In genomic region chr15:75300026-75300425, GRCh38 we compare ENCODE assay signal across 17 cellular contexts. TPM values are rescaled to one million over a fixed set of nuclear protein-coding genes. Genes with fewer than 3 reads are reported as not detected.
"Had no signal": no experiment of that assay in that cellular context is flagged by ENCODE, and none has a peak within 500 bp of the region (broad histone marks: within the 10 kb centered on the region; RNA-seq: fewer than 3 reads in every experiment).

No MANE protein-coding gene starts in this region.

RNA-seq across cellular contexts. Expression of gene GOLGA6D, which starts 17.4 kb away (rescaled TPM):
- total RNA-seq: activated CD4-positive, alpha-beta memory T cell treated with anti-CD3 and anti-CD28 coated beads, Interleukin-2, amount 10 ng/mL, durations not matched to agents 7 days and 5 days; activated CD4-positive, alpha-beta T cell treated with anti-CD3 and anti-CD28 coated beads for 36 hours; activated CD4-positive, alpha-beta T cell treated with anti-CD3 and anti-CD28 coated beads, Interleukin-2, amount 10 ng/mL, durations not matched to agents 7 days and 5 days; activated CD8-positive, alpha-beta memory T cell treated with anti-CD3 and anti-CD28 coated beads for 36 hours; activated naive CD4-positive, alpha-beta T cell treated with anti-CD3 and anti-CD28 coated beads for 36 hours; activated naive CD8-positive, alpha-beta T cell treated with anti-CD3 and anti-CD28 coated beads, Interleukin-2, amount 10 ng/mL, durations not matched to agents 7 days and 5 days; activated T-cell treated with anti-CD3 and anti-CD28 coated beads, Interleukin-2, amount 50 U/mL, for 4 hours; activated T-helper 1 cell treated with anti-CD3 and anti-CD28 coated beads, Interleukin-12 subunit alpha, Interleukin-12 subunit beta, Interleukin-2, Interleukin-4 antibody, amounts not matched to agents 30 ng/mL and 10 ng/mL and 1 ng/mL, durations not matched to agents 14 hours and 24 hours and 36 hours; ascending aorta; bronchial epithelial cell; T-helper 1 cell treated with Interleukin-12 subunit alpha and Interleukin-12 subunit beta and Interleukin-4 antibody, amounts not matched to agents 30 ng/mL and 1 ng/mL, for 36 hours; T-helper 2 cell treated with Interferon-gamma antibody and Interleukin-4, amounts not matched to agents 100 ng/mL and 5 ng/mL, for 36 hours had no signal
- polyA plus RNA-seq: adipose tissue, cardiac muscle cell had no signal

RNA-seq across cellular contexts. Expression of gene GOLGA6C, which starts 41.9 kb away (rescaled TPM):
- total RNA-seq: activated CD4-positive, alpha-beta memory T cell treated with anti-CD3 and anti-CD28 coated beads, Interleukin-2, amount 10 ng/mL, durations not matched to agents 7 days and 5 days; activated CD4-positive, alpha-beta T cell treated with anti-CD3 and anti-CD28 coated beads for 36 hours; activated CD4-positive, alpha-beta T cell treated with anti-CD3 and anti-CD28 coated beads, Interleukin-2, amount 10 ng/mL, durations not matched to agents 7 days and 5 days; activated CD8-positive, alpha-beta memory T cell treated with anti-CD3 and anti-CD28 coated beads for 36 hours; activated naive CD8-positive, alpha-beta T cell treated with anti-CD3 and anti-CD28 coated beads, Interleukin-2, amount 10 ng/mL, durations not matched to agents 7 days and 5 days; activated T-cell treated with anti-CD3 and anti-CD28 coated beads, Interleukin-2, amount 50 U/mL, for 4 hours; activated T-helper 1 cell treated with anti-CD3 and anti-CD28 coated beads, Interleukin-12 subunit alpha, Interleukin-12 subunit beta, Interleukin-2, Interleukin-4 antibody, amounts not matched to agents 30 ng/mL and 10 ng/mL and 1 ng/mL, durations not matched to agents 14 hours and 24 hours and 36 hours; activated T-helper 17 cell treated with anti-CD3 and anti-CD28 coated beads, Interleukin-2, amount 50 U/mL, for 72 hours; ascending aorta; T-cell; T-helper 1 cell treated with Interleukin-12 subunit alpha and Interleukin-12 subunit beta and Interleukin-4 antibody, amounts not matched to agents 30 ng/mL and 1 ng/mL, for 36 hours; T-helper 17 cell; T-helper 2 cell treated with Interferon-gamma antibody and Interleukin-4, amounts not matched to agents 100 ng/mL and 5 ng/mL, for 36 hours had no signal
- polyA plus RNA-seq: cardiac muscle cell had no signal
